In the genomic region with DNA sequence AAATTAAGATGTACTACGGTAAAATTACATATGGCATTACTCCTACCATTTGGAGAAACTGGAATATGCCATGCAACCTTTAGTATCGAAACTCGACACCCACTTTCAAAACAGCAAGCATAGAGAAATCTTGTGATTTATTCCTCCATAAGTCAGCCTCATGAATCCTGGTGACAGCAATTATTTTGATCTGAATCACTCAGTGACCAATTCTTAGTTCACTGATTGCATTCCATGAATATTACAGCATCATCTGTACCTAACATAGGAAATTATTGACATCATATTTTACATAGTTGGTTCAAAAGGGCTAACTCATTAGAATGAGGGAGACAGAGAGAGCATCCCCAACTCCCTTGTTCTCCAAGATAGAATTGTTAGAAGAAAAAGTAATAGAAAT, we compare ENCODE assay signal across 21 cellular contexts.
DNase-seq lines count a peak whose midpoint lies in the region; ATAC-seq, FAIRE-seq and TF ChIP-seq lines count a peak whose summit lies in the region.
"Had no signal": no experiment of that assay in that cellular context is flagged by ENCODE, and none has a peak within 500 bp of the region (broad histone marks: within the 10 kb centered on the region; RNA-seq: fewer than 3 reads in every experiment).

No MANE protein-coding gene starts in this region.

- BruUV-seq in OCI-LY7 (replicated peaks; lab: Mats Ljungman, UMichigan) = no TSS peak

- intact Hi-C loops in OCI-LY7 (cut with micrococcal nuclease; ENCODE audit: unreplicated experiment) = no loop called here

- H2AFZ ChIP-seq in fibroblast of lung (ENCODE audit: low read length) = no peak overlapping the region
- no peak overlapping the region for H2AFZ ChIP-seq in OCI-LY7 (ENCODE audit: low read length)

- POLR2A ChIA-PET in HEK293 (lab: Yijun Ruan, JAX) (no interaction called here), RWPE1 (lab: Yijun Ruan, JAX; ENCODE audit: low non-redundant PET) (no interaction called here), OCI-LY7 (lab: Charles Lee) (no interaction called here)

- DNase-seq in RWPE1 (ENCODE audit: low spot score) (peak; percentile 7), fibroblast of lung (ENCODE audit: low read depth in 2 of 2) (peak; percentile 31 to 74), urothelium cell line (ENCODE audit: low spot score) (peak; percentile 10), upper lobe of left lung (no peak), OCI-LY7 (ENCODE audit: low spot score) (no peak), 8988T (no peak)
- DNase-seq: activated T-cell treated with anti-CD3 and anti-CD28 coated beads, Interleukin-2, amount 50 U/mL, for 72 hours; C1 segment of cervical spinal cord; dermis blood vessel endothelial cell; DMS 273 treated with DMSO at 0.1 percent for 48 hours; heart right ventricle; islet precursor cell; naive thymus-derived CD8-positive, alpha-beta T cell; NCI-H1930; stimulated activated CD8-positive, alpha-beta memory T cell treated with anti-CD3 and anti-CD28 coated beads, Interleukin-4, amount 100 ng/mL, for 48 hours; T-helper 9 cell had no signal

- no peak for TF ChIP-seq CTCF in HEK293 (tag by site-specific recombination; IDR thresholded peaks at IDR 0.05)
- TF ChIP-seq CTCF in RWPE1 (conservative IDR thresholded peaks at IDR 0.05; ENCODE audit: low read depth) = no peak
- TF ChIP-seq CTCF in fibroblast of lung (conservative IDR thresholded peaks at IDR 0.05 in 1 of 2, IDR thresholded peaks at IDR 0.05 in 1 of 2; ENCODE audit: low read depth in 1 of 2, low read length in 2 of 2) = no peak
- TF ChIP-seq CTCF in upper lobe of left lung (IDR thresholded peaks at IDR 0.05) = no peak
- no peak for TF ChIP-seq CTCF in OCI-LY7 (conservative IDR thresholded peaks at IDR 0.05; ENCODE audit: low read length)

- H3K4me2 ChIP-seq in fibroblast of lung (ENCODE audit: extremely low read depth, insufficient read depth, low read length) = peak overlapping the region; percentile 32
- H3K4me2 ChIP-seq in OCI-LY7 (ENCODE audit: low read length) = no peak overlapping the region
- H3K4me2 ChIP-seq: smooth muscle cell had no signal

- H3K27me3 ChIP-seq in fibroblast of lung (ENCODE audit: control insufficient read depth, insufficient read depth, low read length) (no peaks in the 10 kb centered on the region), upper lobe of left lung (no peaks in the 10 kb centered on the region)
- H3K27me3 ChIP-seq: breast epithelium, heart right ventricle had no signal

- TF ChIP-seq EP300 in upper lobe of left lung (IDR thresholded peaks at IDR 0.05) = no peak

- H3K4me3 ChIP-seq in HEK293 (ENCODE audit: low read depth, low read length) (no peak overlapping the region), fibroblast of lung (replicated peaks in 1 of 4; ENCODE audit: control extremely low read depth in 1 of 4, insufficient read depth in 1 of 4, low read depth in 3 of 4, low read length in 4 of 4) (no peak overlapping the region), upper lobe of left lung (no peak overlapping the region), OCI-LY7 (ENCODE audit: low read depth, low read length, poor library complexity, severe bottlenecking) (no peak overlapping the region)
- H3K4me3 ChIP-seq: breast epithelium, heart right ventricle, smooth muscle cell had no signal

- H3K9me3 ChIP-seq in HEK293 (ENCODE audit: control insufficient read depth, insufficient read depth, low read depth, low read length) (no peaks in the 10 kb centered on the region), fibroblast of lung (ENCODE audit: control insufficient read depth, insufficient read depth, low read depth, low read length) (no peaks in the 10 kb centered on the region), upper lobe of left lung (no peaks in the 10 kb centered on the region), OCI-LY7 (ENCODE audit: low read length) (no peaks in the 10 kb centered on the region)
- H3K9me3 ChIP-seq: breast epithelium, heart right ventricle had no signal

- no peak for FAIRE-seq in urothelium cell line (lab: Jason Lieb, UNC)

- WGBS in upper lobe of left lung, 2 donors = 80 to 95% methylated on average over 3 of the region's 3 CpGs

- H3K9me2 ChIP-seq in OCI-LY7 (ENCODE audit: insufficient read depth, low read length) = no peaks in the 10 kb centered on the region

- no peak overlapping the region for H3K27ac ChIP-seq in HEK293 (ENCODE audit: extremely low read depth, low read depth, low read length)
- H3K27ac ChIP-seq in RWPE1 = no peak overlapping the region
- peak overlapping the region; percentile 16 for H3K27ac ChIP-seq in fibroblast of lung (ENCODE audit: insufficient read depth, low read length)
- no peak overlapping the region for H3K27ac ChIP-seq in upper lobe of left lung
- H3K27ac ChIP-seq in OCI-LY7 (ENCODE audit: low read depth, low read length, poor library complexity, severe bottlenecking) = no peak overlapping the region
- H3K27ac ChIP-seq: breast epithelium, epithelial cell of prostate, heart right ventricle had no signal

- CTCF ChIA-PET in HEK293 (lab: Yijun Ruan, JAX) (interaction anchor here (0.5 kb wide), 1 partner anchor 11 kb away, joined by 3 read pairs; no protein-coding TSS in a partner anchor), RWPE1 (lab: Yijun Ruan, JAX) (no interaction called here), OCI-LY7 (lab: Charles Lee; ENCODE audit: unreplicated experiment) (no interaction called here)

- no peak overlapping the region for H3K9ac ChIP-seq in fibroblast of lung (ENCODE audit: insufficient read depth, low read length)

- no peak for TF ChIP-seq POLR2A in upper lobe of left lung (IDR thresholded peaks at IDR 0.05)

- ATAC-seq in upper lobe of left lung (ENCODE audit: low FRiP score in 2 of 2) = no peak
- ATAC-seq: activated CD4-positive, CD25-positive, alpha-beta regulatory T cell treated with anti-CD3 and anti-CD28 coated beads, Interleukin-2, amount 50 U/mL, for 24 hours; activated T-cell treated with anti-CD3 and anti-CD28 coated beads, Interleukin-2, amount 50 U/mL, for 72 hours; heart right ventricle; naive thymus-derived CD8-positive, alpha-beta T cell had no signal

- H3K36me3 ChIP-seq in HEK293 (ENCODE audit: control insufficient read depth in 2 of 2, insufficient read depth in 1 of 2, low read length in 2 of 2) (no peaks in the 10 kb centered on the region), fibroblast of lung (ENCODE audit: control insufficient read depth, insufficient read depth, low read length) (no peaks in the 10 kb centered on the region), upper lobe of left lung (no peaks in the 10 kb centered on the region), OCI-LY7 (ENCODE audit: insufficient read depth, low read length) (no peaks in the 10 kb centered on the region)
- H3K36me3 ChIP-seq: breast epithelium, heart right ventricle had no signal

- H3K4me1 ChIP-seq in HEK293 (ENCODE audit: control insufficient read depth, insufficient read depth, low read length) (no peaks in the 10 kb centered on the region; the same call in 1 of the 2 replicates), fibroblast of lung (ENCODE audit: control insufficient read depth, extremely low read depth, insufficient read depth, low read length) (no peaks in the 10 kb centered on the region), upper lobe of left lung (no peaks in the 10 kb centered on the region), OCI-LY7 (ENCODE audit: insufficient read depth, low read length, poor library complexity, severe bottlenecking) (no peaks in the 10 kb centered on the region)
- H3K4me1 ChIP-seq: breast epithelium had no signal

- H3K79me2 ChIP-seq in fibroblast of lung (ENCODE audit: control insufficient read depth, insufficient read depth, low read length) (no peaks in the 10 kb centered on the region), OCI-LY7 (ENCODE audit: insufficient read depth, low read depth, low read length) (no peaks in the 10 kb centered on the region)

- H4K20me1 ChIP-seq in fibroblast of lung (ENCODE audit: control insufficient read depth, extremely low read depth, insufficient read depth, low read length) (no peaks in the 10 kb centered on the region), OCI-LY7 (ENCODE audit: insufficient read depth, low read length) (no peaks in the 10 kb centered on the region)

TF ChIP-seq in HEK293, 187 proteins besides CTCF, POLR2A, EP300 and RAD21 (continues in another document):
- 0 out of 2 replicates have a peak, but pooled peaks have one; percentile 37 for TF ChIP-seq BCL11A (tag by site-specific recombination; IDR thresholded peaks at IDR 0.05; ENCODE audit: low read depth)
- no peak for TF ChIP-seq ZNF658 (tag by site-specific recombination; IDR thresholded peaks at IDR 0.05)
- TF ChIP-seq ZNF366 (tag by site-specific recombination; conservative IDR thresholded peaks at IDR 0.05) = 0 out of 2 replicates have a peak, but pooled peaks have one; percentile 38
- 0 out of 2 replicates have a peak, but pooled peaks have one; percentile 19 for TF ChIP-seq ZEB2 (tag by site-specific recombination; IDR thresholded peaks at IDR 0.05)
- peak; percentile 55; the same call in 1 of the 2 replicates for TF ChIP-seq ZNF629 (tag by site-specific recombination; IDR thresholded peaks at IDR 0.05)
- TF ChIP-seq, protein P1, sequence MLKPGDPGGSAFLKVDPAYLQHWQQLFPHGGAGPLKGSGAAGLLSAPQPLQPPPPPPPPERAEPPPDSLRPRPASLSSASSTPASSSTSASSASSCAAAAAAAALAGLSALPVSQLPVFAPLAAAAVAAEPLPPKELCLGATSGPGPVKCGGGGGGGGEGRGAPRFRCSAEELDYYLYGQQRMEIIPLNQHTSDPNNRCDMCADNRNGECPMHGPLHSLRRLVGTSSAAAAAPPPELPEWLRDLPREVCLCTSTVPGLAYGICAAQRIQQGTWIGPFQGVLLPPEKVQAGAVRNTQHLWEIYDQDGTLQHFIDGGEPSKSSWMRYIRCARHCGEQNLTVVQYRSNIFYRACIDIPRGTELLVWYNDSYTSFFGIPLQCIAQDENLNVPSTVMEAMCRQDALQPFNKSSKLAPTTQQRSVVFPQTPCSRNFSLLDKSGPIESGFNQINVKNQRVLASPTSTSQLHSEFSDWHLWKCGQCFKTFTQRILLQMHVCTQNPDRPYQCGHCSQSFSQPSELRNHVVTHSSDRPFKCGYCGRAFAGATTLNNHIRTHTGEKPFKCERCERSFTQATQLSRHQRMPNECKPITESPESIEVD (tag by site-specific recombination; IDR thresholded peaks at IDR 0.05) = peak; percentile 38; the same call in 1 of the 2 replicates
- TF ChIP-seq, protein P2, sequence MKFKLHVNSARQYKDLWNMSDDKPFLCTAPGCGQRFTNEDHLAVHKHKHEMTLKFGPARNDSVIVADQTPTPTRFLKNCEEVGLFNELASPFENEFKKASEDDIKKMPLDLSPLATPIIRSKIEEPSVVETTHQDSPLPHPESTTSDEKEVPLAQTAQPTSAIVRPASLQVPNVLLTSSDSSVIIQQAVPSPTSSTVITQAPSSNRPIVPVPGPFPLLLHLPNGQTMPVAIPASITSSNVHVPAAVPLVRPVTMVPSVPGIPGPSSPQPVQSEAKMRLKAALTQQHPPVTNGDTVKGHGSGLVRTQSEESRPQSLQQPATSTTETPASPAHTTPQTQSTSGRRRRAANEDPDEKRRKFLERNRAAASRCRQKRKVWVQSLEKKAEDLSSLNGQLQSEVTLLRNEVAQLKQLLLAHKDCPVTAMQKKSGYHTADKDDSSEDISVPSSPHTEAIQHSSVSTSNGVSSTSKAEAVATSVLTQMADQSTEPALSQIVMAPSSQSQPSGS (tag by site-specific recombination; IDR thresholded peaks at IDR 0.05; ENCODE audit: low read depth) = 0 out of 2 replicates have a peak, but pooled peaks have one; percentile 7
- no peak for TF ChIP-seq ZNF560 (tag by site-specific recombination; IDR thresholded peaks at IDR 0.05; ENCODE audit: borderline replicate concordance)

Comparison
In these comparisons a context has a peak if more than half of its experiments do, and no peak if none do; other contexts are left out.
1. DNase-seq: peak in RWPE1 (single experiment), fibroblast of lung (2 of 2) and urothelium cell line (single experiment); none in upper lobe of left lung (0 of 2), OCI-LY7 (single experiment) and 8988T (single experiment).